34 cellular contexts compared by ENCODE assay signal in genomic region chr7:75583255-75583654, GRCh38.
"Had no signal": no experiment of that assay in that cellular context is flagged by ENCODE, and none has a peak within 500 bp of the region (broad histone marks: within the 10 kb centered on the region; RNA-seq: fewer than 3 reads in every experiment).

No MANE protein-coding gene starts in this region.

- H3K36me3 Mint-ChIP-seq: activated naive CD4-positive, alpha-beta T cell treated with anti-CD3 and anti-CD28 coated beads, Interleukin-2, amount 50 U/mL, for 24 hours; activated naive CD8-positive, alpha-beta T cell treated with anti-CD3 and anti-CD28 coated beads, Interleukin-2, amount 10 ng/mL, durations not matched to agents 7 days and 5 days had no signal

- H3K4me3 Mint-ChIP-seq: activated CD4-positive, alpha-beta T cell treated with anti-CD3 and anti-CD28 coated beads, Interleukin-2, amount 10 ng/mL, durations not matched to agents 7 days and 5 days; activated CD8-positive, alpha-beta T cell treated with anti-CD3 and anti-CD28 coated beads, Interleukin-2, amount 10 ng/mL, durations not matched to agents 7 days and 5 days; activated naive CD4-positive, alpha-beta T cell treated with anti-CD3 and anti-CD28 coated beads, Interleukin-2, amount 50 U/mL, for 24 hours; activated naive CD8-positive, alpha-beta T cell treated with anti-CD3 and anti-CD28 coated beads, Interleukin-2, amount 10 ng/mL, durations not matched to agents 7 days and 5 days; activated T-cell treated with anti-CD3 and anti-CD28 coated beads, Interleukin-2, amount 50 U/mL, for 24 hours had no signal

- H3K4me2 ChIP-seq: PC-9 had no signal

- H3K27ac Mint-ChIP-seq: activated CD4-positive, alpha-beta T cell treated with anti-CD3 and anti-CD28 coated beads, Interleukin-2, amount 10 ng/mL, durations not matched to agents 7 days and 5 days; activated CD8-positive, alpha-beta T cell treated with anti-CD3 and anti-CD28 coated beads, Interleukin-2, amount 10 ng/mL, durations not matched to agents 7 days and 5 days; activated naive CD4-positive, alpha-beta T cell treated with anti-CD3 and anti-CD28 coated beads, Interleukin-2, amount 50 U/mL, for 24 hours; activated naive CD8-positive, alpha-beta T cell treated with anti-CD3 and anti-CD28 coated beads, Interleukin-2, amount 10 ng/mL, durations not matched to agents 7 days and 5 days; activated T-cell treated with anti-CD3 and anti-CD28 coated beads, Interleukin-2, amount 50 U/mL, for 24 hours; activated T-helper 2 cell treated with anti-CD3 and anti-CD28 coated beads, Interferon-gamma antibody, Interleukin-2, Interleukin-4, amounts not matched to agents 10 μg/mL and 5 μg/mL and 100 μg/mL, durations not matched to agents 14 hours and 24 hours and 36 hours had no signal

- H3K4me1 Mint-ChIP-seq: activated CD4-positive, alpha-beta T cell treated with anti-CD3 and anti-CD28 coated beads, Interleukin-2, amount 10 ng/mL, durations not matched to agents 7 days and 5 days; activated naive CD4-positive, alpha-beta T cell treated with anti-CD3 and anti-CD28 coated beads, Interleukin-2, amount 50 U/mL, for 24 hours; activated naive CD8-positive, alpha-beta T cell treated with anti-CD3 and anti-CD28 coated beads, Interleukin-2, amount 10 ng/mL, durations not matched to agents 7 days and 5 days had no signal

- ATAC-seq: activated CD8-positive, alpha-beta T cell treated with anti-CD3 and anti-CD28 coated beads, Interleukin-2, amount 10 ng/mL, durations not matched to agents 7 days and 5 days had no signal

- H3K4me3 ChIP-seq: ascending aorta, MG63, PC-9 had no signal

- H3K4me1 ChIP-seq: ascending aorta had no signal

- DNase-seq: activated CD4-positive, alpha-beta T cell treated with anti-CD3 and anti-CD28 coated beads for 1 hour; activated CD4-positive, alpha-beta T cell treated with anti-CD3 and anti-CD28 coated beads, Interleukin-2, amount 10 ng/mL, durations not matched to agents 7 days and 5 days; activated CD4-positive, alpha-beta T cell treated with anti-CD3 and anti-CD28 coated beads, Interleukin-2, amount 50 U/mL, for 48 hours; activated CD4-positive, CD25-positive, alpha-beta regulatory T cell; activated CD8-positive, alpha-beta T cell treated with anti-CD3 and anti-CD28 coated beads, Interleukin-2, amount 10 ng/mL, durations not matched to agents 7 days and 5 days; activated gamma-delta T cell; activated naive CD4-positive, alpha-beta T cell treated with Interleukin-2 at 50 U/mL for 16 hours; activated naive CD8-positive, alpha-beta T cell treated with anti-CD3 and anti-CD28 coated beads, Interleukin-2, amount 10 ng/mL, durations not matched to agents 7 days and 5 days; activated T-cell treated with anti-CD3 and anti-CD28 coated beads, Interleukin-2, amount 50 U/mL, for 24 hours; amygdala; Kasumi-1; KBM-7; MG63; NCI-H1048; NCI-H1436 treated with DMSO at 0.1 percent for 48 hours; NCI-H1694 treated with DMSO at 0.1 percent for 48 hours; NCI-H2029; NCI-H2107; NCI-H2171; NCI-H510A; NCI-H526; NCI-H748 treated with DMSO at 0.1 percent for 48 hours; NK-92 treated with Interleukin-12 subunit alpha and Interleukin-12 subunit beta, amount 100 ng/mL, for 24 hours; PC-9; Right ventricle myocardium superior; SW 1271; T-helper 1 cell; T-helper 2 cell; T-helper 9 cell had no signal

- FAIRE-seq: RCC 7860 had no signal

- H3K9me3 ChIP-seq: ascending aorta, MG63 had no signal

- H2AFZ ChIP-seq: PC-9 had no signal

- H3K36me3 ChIP-seq: MG63 had no signal

- H3K9me3 Mint-ChIP-seq: activated CD4-positive, alpha-beta T cell treated with anti-CD3 and anti-CD28 coated beads, Interleukin-2, amount 10 ng/mL, durations not matched to agents 7 days and 5 days; activated naive CD4-positive, alpha-beta T cell treated with anti-CD3 and anti-CD28 coated beads, Interleukin-2, amount 50 U/mL, for 24 hours; activated naive CD8-positive, alpha-beta T cell treated with anti-CD3 and anti-CD28 coated beads, Interleukin-2, amount 10 ng/mL, durations not matched to agents 7 days and 5 days; activated T-cell treated with anti-CD3 and anti-CD28 coated beads, Interleukin-2, amount 50 U/mL, for 24 hours; activated T-helper 2 cell treated with anti-CD3 and anti-CD28 coated beads, Interferon-gamma antibody, Interleukin-2, Interleukin-4, amounts not matched to agents 10 μg/mL and 5 μg/mL and 100 μg/mL, durations not matched to agents 14 hours and 24 hours and 36 hours had no signal

- H3K27me3 Mint-ChIP-seq: activated CD4-positive, alpha-beta T cell treated with anti-CD3 and anti-CD28 coated beads, Interleukin-2, amount 10 ng/mL, durations not matched to agents 7 days and 5 days; activated naive CD4-positive, alpha-beta T cell treated with anti-CD3 and anti-CD28 coated beads, Interleukin-2, amount 50 U/mL, for 24 hours; activated naive CD8-positive, alpha-beta T cell treated with anti-CD3 and anti-CD28 coated beads, Interleukin-2, amount 10 ng/mL, durations not matched to agents 7 days and 5 days; activated T-cell treated with anti-CD3 and anti-CD28 coated beads, Interleukin-2, amount 50 U/mL, for 24 hours had no signal

- H3K27me3 ChIP-seq: ascending aorta, MG63 had no signal

- H3K27ac ChIP-seq: ascending aorta, PC-9, VCaP had no signal
